ENCODE assay signal across 16 cellular contexts in genomic region chr17:45104497-45104896, GRCh38.
"Had no signal": no experiment of that assay in that cellular context is flagged by ENCODE, and none has a peak within 500 bp of the region (broad histone marks: within the 10 kb centered on the region; RNA-seq: fewer than 3 reads in every experiment).

No MANE protein-coding gene starts in this region.

- DNase-seq: activated CD4-positive, alpha-beta T cell treated with anti-CD3 and anti-CD28 coated beads for 48 hours; activated CD4-positive, CD25-positive, alpha-beta regulatory T cell; activated CD8-positive, alpha-beta T cell treated with anti-CD3 and anti-CD28 coated beads for 36 hours; activated naive CD4-positive, alpha-beta T cell treated with anti-CD3 and anti-CD28 coated beads, Interleukin-2, amount 10 ng/mL, durations not matched to agents 7 days and 5 days; activated naive CD8-positive, alpha-beta T cell treated with anti-CD3 and anti-CD28 coated beads, Interleukin-2, amount 50 U/mL, for 24 hours; activated T-cell treated with anti-CD3 and anti-CD28 coated beads, Interleukin-2, amount 50 U/mL, for 4 hours; brain microvascular endothelial cell; left colon; stimulated activated CD4-positive, alpha-beta T cell treated with anti-CD3 and anti-CD28 coated beads, Interleukin-2, amount 100 ng/mL, for 48 hours; T-cell had no signal

- H3K4me1 Mint-ChIP-seq: activated naive CD4-positive, alpha-beta T cell treated with anti-CD3 and anti-CD28 coated beads, Interleukin-2, amount 10 ng/mL, durations not matched to agents 7 days and 5 days; activated naive CD8-positive, alpha-beta T cell treated with anti-CD3 and anti-CD28 coated beads, Interleukin-2, amount 50 U/mL, for 24 hours; central memory CD8-positive, alpha-beta T cell; T-cell had no signal

- H3K27ac Mint-ChIP-seq: activated CD8-positive, alpha-beta T cell treated with anti-CD3 and anti-CD28 coated beads for 36 hours; activated naive CD4-positive, alpha-beta T cell treated with anti-CD3 and anti-CD28 coated beads, Interleukin-2, amount 10 ng/mL, durations not matched to agents 7 days and 5 days; activated naive CD8-positive, alpha-beta T cell treated with anti-CD3 and anti-CD28 coated beads, Interleukin-2, amount 50 U/mL, for 24 hours; natural killer cell treated with Interleukin-12 subunit alpha and Interleukin-12 subunit beta and Interleukin-15 and Interleukin-18, amount 100 ng/mL, for 72 hours; T-cell had no signal

- H3K9me3 Mint-ChIP-seq: activated CD8-positive, alpha-beta T cell treated with anti-CD3 and anti-CD28 coated beads for 36 hours; activated naive CD4-positive, alpha-beta T cell treated with anti-CD3 and anti-CD28 coated beads, Interleukin-2, amount 10 ng/mL, durations not matched to agents 7 days and 5 days; activated naive CD8-positive, alpha-beta T cell treated with anti-CD3 and anti-CD28 coated beads, Interleukin-2, amount 50 U/mL, for 24 hours; activated T-cell treated with anti-CD3 and anti-CD28 coated beads, Interleukin-2, amount 50 U/mL, for 4 hours; central memory CD8-positive, alpha-beta T cell; natural killer cell treated with Interleukin-12 subunit alpha and Interleukin-12 subunit beta and Interleukin-15 and Interleukin-18, amount 100 ng/mL, for 72 hours; T-cell had no signal

- H3K27me3 ChIP-seq: brain microvascular endothelial cell had no signal

- ATAC-seq: activated CD8-positive, alpha-beta T cell treated with anti-CD3 and anti-CD28 coated beads for 36 hours; activated naive CD8-positive, alpha-beta T cell treated with anti-CD3 and anti-CD28 coated beads, Interleukin-2, amount 50 U/mL, for 24 hours; activated T-cell treated with anti-CD3 and anti-CD28 coated beads, Interleukin-2, amount 50 U/mL, for 4 hours; left colon; natural killer cell treated with Interleukin-12 subunit alpha and Interleukin-12 subunit beta and Interleukin-15 and Interleukin-18, amount 100 ng/mL, for 72 hours; T-cell had no signal

- H3K27ac ChIP-seq: brain microvascular endothelial cell had no signal

- H3K4me3 Mint-ChIP-seq: activated CD8-positive, alpha-beta T cell treated with anti-CD3 and anti-CD28 coated beads for 36 hours; activated naive CD4-positive, alpha-beta T cell treated with anti-CD3 and anti-CD28 coated beads, Interleukin-2, amount 10 ng/mL, durations not matched to agents 7 days and 5 days; activated naive CD8-positive, alpha-beta T cell treated with anti-CD3 and anti-CD28 coated beads, Interleukin-2, amount 50 U/mL, for 24 hours; activated T-cell treated with anti-CD3 and anti-CD28 coated beads, Interleukin-2, amount 50 U/mL, for 4 hours; central memory CD8-positive, alpha-beta T cell; natural killer cell treated with Interleukin-12 subunit alpha and Interleukin-12 subunit beta and Interleukin-15 and Interleukin-18, amount 100 ng/mL, for 72 hours; T-cell had no signal

- H3K9me3 ChIP-seq: SK-N-SH had no signal

- H3K4me3 ChIP-seq: coronary artery, lung, skin epidermis had no signal

- H3K27me3 Mint-ChIP-seq: activated CD8-positive, alpha-beta T cell treated with anti-CD3 and anti-CD28 coated beads for 36 hours; activated naive CD4-positive, alpha-beta T cell treated with anti-CD3 and anti-CD28 coated beads, Interleukin-2, amount 10 ng/mL, durations not matched to agents 7 days and 5 days; activated naive CD8-positive, alpha-beta T cell treated with anti-CD3 and anti-CD28 coated beads, Interleukin-2, amount 50 U/mL, for 24 hours; central memory CD8-positive, alpha-beta T cell; natural killer cell treated with Interleukin-12 subunit alpha and Interleukin-12 subunit beta and Interleukin-15 and Interleukin-18, amount 100 ng/mL, for 72 hours; T-cell had no signal
